8 cellular contexts compared by ENCODE assay signal in the genomic region with DNA sequence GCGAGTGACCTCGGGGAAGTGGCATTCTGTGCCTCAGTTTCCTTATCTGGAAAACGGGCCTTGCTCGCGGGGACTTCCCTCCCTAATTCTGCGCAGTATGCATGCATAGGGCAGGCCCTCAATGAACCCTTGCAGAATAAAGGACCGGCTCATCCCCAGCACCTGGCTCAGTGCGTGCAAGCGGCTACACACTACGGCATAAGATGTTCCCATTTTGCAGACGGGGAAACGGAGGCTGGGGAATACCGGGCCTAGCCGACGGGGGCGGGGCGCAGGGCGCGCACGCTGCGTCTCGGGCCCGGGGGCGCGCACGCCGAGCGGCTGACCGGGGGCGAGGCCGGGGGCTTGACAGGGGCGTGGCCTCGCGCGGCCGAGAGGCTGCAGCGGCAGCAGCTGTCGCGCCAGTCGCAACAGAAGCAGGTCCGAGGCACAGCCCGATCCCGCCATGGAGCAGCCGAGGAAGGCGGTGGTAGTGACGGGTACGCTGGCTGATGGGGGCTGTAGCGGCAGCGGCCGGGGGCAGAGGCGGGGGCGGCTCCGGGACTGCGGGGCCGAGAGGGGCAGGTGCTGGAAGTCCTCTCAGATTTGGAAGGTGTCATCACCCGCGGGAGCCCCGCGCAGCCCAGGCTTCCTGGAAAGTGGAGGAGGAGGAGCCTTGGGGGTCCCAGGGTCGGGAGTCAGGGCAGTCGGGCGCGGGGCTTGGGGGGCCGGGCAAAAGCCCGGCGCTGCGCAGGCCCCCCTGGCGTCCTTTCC. TPM values are rescaled to one million over a fixed set of nuclear protein-coding genes. Genes with fewer than 3 reads are reported as not detected.
DNase-seq lines count a peak whose midpoint lies in the region; ATAC-seq, FAIRE-seq and TF ChIP-seq lines count a peak whose summit lies in the region.

A gene with protein sequence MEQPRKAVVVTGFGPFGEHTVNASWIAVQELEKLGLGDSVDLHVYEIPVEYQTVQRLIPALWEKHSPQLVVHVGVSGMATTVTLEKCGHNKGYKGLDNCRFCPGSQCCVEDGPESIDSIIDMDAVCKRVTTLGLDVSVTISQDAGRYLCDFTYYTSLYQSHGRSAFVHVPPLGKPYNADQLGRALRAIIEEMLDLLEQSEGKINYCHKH (plus strand): TSS at position 362 of the 753 bp plus-strand sequence. CDS start 84 bp downstream, at position 446.

- POLR2A ChIA-PET in RWPE1 (lab: Yijun Ruan, JAX; ENCODE audit: low non-redundant PET), result interaction anchor here (0.9 kb wide), 1 partner anchor 45 kb away, joined by 5 read pairs; the partner anchor contains the start of gene GDF15

- CTCF ChIA-PET in RWPE1 (lab: Yijun Ruan, JAX), result interaction anchor here (0.5 to 0.6 kb wide), 2 partner anchors 77 to 224 kb away, joined by 3 to 4 read pairs; no protein-coding TSS in a partner anchor

- H3K9ac ChIP-seq in neural cell (ENCODE audit: low read length) (peak within 1 kb of the TSS; percentile 77), subcutaneous abdominal adipose tissue (ENCODE audit: low read length in 5 of 5) (peak within 1 kb of the TSS; percentile 56 to 86 (median 80))

- H3K9me3 ChIP-seq in neural cell (ENCODE audit: low read length) (no peaks in the 10 kb centered on the region), subcutaneous abdominal adipose tissue (ENCODE audit: control insufficient read depth in 5 of 5, low read length in 5 of 5) (no peaks in the 10 kb centered on the region)

- H3K4me1 ChIP-seq in subcutaneous abdominal adipose tissue (ENCODE audit: control insufficient read depth in 5 of 5, insufficient read depth in 5 of 5, low read length in 5 of 5), result peaks cover 3 to 31% (median 20%) of the 10 kb centered on the region in 5 donors

- no peaks in the 10 kb centered on the region for H3K79me2 ChIP-seq in neural cell (replicated peaks; ENCODE audit: insufficient read depth, low read length)

- no peak for TF ChIP-seq CTCF in RWPE1 (conservative IDR thresholded peaks at IDR 0.05; ENCODE audit: low read depth)
- TF ChIP-seq CTCF in fibroblast of villous mesenchyme (IDR thresholded peaks at IDR 0.05; ENCODE audit: insufficient read depth, low read depth, low read length), result no peak
- TF ChIP-seq CTCF in neural cell (IDR thresholded peaks at IDR 0.05; ENCODE audit: poor library complexity, severe bottlenecking), result peak; percentile 28

- TF ChIP-seq RAD21 in neural cell (conservative IDR thresholded peaks at IDR 0.05), result no peak

- TF ChIP-seq EP300 in neural cell (conservative IDR thresholded peaks at IDR 0.05; ENCODE audit: poor library complexity, severe bottlenecking), result peak; percentile 46

- H3K27ac ChIP-seq in RWPE1 (peak within 1 kb of the TSS; percentile 61), neural cell (ENCODE audit: low read length) (no peak within 1 kb of the TSS), subcutaneous abdominal adipose tissue (ENCODE audit: low read depth, low read length) (peak within 1 kb of the TSS; percentile 69)

- H4K20me1 ChIP-seq in neural cell (ENCODE audit: insufficient read depth), result no peaks in the 10 kb centered on the region

- H3K36me3 ChIP-seq in neural cell (ENCODE audit: insufficient read depth, low read length) (no peaks in the 10 kb centered on the region), subcutaneous abdominal adipose tissue (ENCODE audit: control insufficient read depth in 5 of 5, insufficient read depth in 5 of 5, low read length in 5 of 5) (peaks cover 0 to 10% (median 0%) of the 10 kb centered on the region in 5 donors)

- ATAC-seq in HG03108 (IDR thresholded peaks at IDR 0.05; ENCODE audit: unreplicated experiment), result peak; percentile 45
- no peak for ATAC-seq in HG03135 (IDR thresholded peaks at IDR 0.05; ENCODE audit: unreplicated experiment)

- peak within 1 kb of the TSS; percentile 70 for H3K4me2 ChIP-seq in neural cell (ENCODE audit: low read length)

- H3K4me3 ChIP-seq in fibroblast of villous mesenchyme (ENCODE audit: low read depth, low read length) (peak within 1 kb of the TSS; percentile 79), neural cell (ENCODE audit: low read length) (peak within 1 kb of the TSS; percentile 88), subcutaneous abdominal adipose tissue (ENCODE audit: low read depth in 1 of 5, low read length in 5 of 5) (peak within 1 kb of the TSS; percentile 80 to 95 (median 87))

- H3K9me2 ChIP-seq in neural cell (ENCODE audit: insufficient read depth, low read length), result no peaks in the 10 kb centered on the region

- TF ChIP-seq POLR2A in GM12891 (IDR thresholded peaks at IDR 0.05; ENCODE audit: low read depth, low read length), result no peak

- H3F3A ChIP-seq in neural cell (ENCODE audit: insufficient read depth, low read length, poor library complexity, severe bottlenecking), result no peaks in the 10 kb centered on the region

- H2AFZ ChIP-seq in neural cell (ENCODE audit: low read depth, low read length), result peak within 1 kb of the TSS; percentile 69

- DNase-seq in GM12891 (ENCODE audit: insufficient read length, low spot score) (peak; percentile 87), RWPE1 (ENCODE audit: low spot score) (peak; percentile 67), fibroblast of villous mesenchyme (ENCODE audit: low read depth) (peak; percentile 40)
- peak; percentile 88 for DNase-seq in activated effector memory CD4-positive, alpha-beta T cell treated with anti-CD3 and anti-CD28 coated beads, Interleukin-2, amount 50 U/mL, for 16 hours

- peak; percentile 98 for FAIRE-seq in GM12891 (lab: Jason Lieb, UNC)

- no peaks in the 10 kb centered on the region for H3K27me3 ChIP-seq in neural cell (ENCODE audit: insufficient read depth, low read depth, low read length)
- H3K27me3 ChIP-seq in subcutaneous abdominal adipose tissue (ENCODE audit: control insufficient read depth in 5 of 5, insufficient read depth in 4 of 5, low read length in 5 of 5), result no peaks in the 10 kb centered on the region

TF ChIP-seq in GM12891, 5 proteins besides CTCF, POLR2A, EP300 and RAD21:
- no peak for TF ChIP-seq TAF1 (IDR thresholded peaks at IDR 0.05; ENCODE audit: low read depth, low read length)
- TF ChIP-seq POLR2AphosphoS5 (IDR thresholded peaks at IDR 0.05; ENCODE audit: low read depth, low read length), result no peak
- no peak for TF ChIP-seq POU2F2 (IDR thresholded peaks at IDR 0.05; ENCODE audit: low read depth, low read length)
- no peak for TF ChIP-seq SPI1 (IDR thresholded peaks at IDR 0.05; ENCODE audit: low read depth, low read length)
- no peak for TF ChIP-seq PAX5 (IDR thresholded peaks at IDR 0.05; ENCODE audit: insufficient read depth, low read length, severe bottlenecking)

TF ChIP-seq in neural cell, 6 proteins besides CTCF, POLR2A, EP300 and RAD21:
- TF ChIP-seq SMC3 (conservative IDR thresholded peaks at IDR 0.05; ENCODE audit: poor library complexity) (peak; percentile 27), MXI1 (conservative IDR thresholded peaks at IDR 0.05; ENCODE audit: poor library complexity, severe bottlenecking) (peak; percentile 51), TAF1 (IDR thresholded peaks at IDR 0.05; ENCODE audit: low read depth) (peak; percentile 34), POLR2AphosphoS5 (IDR thresholded peaks at IDR 0.05) (peak; percentile 70), REST (IDR thresholded peaks at IDR 0.05; ENCODE audit: borderline replicate concordance) (no peak)
TF ChIP-seq in neural cell: peak in this region for 4.

RNA-seq across cellular contexts. Expression of the gene that starts here (rescaled TPM):
- 22.1 TPM for polyA plus RNA-seq in GM12891 (2012; ENCODE audit: low read depth, missing spikeins)
- total RNA-seq in fibroblast of villous mesenchyme, result 24.8 and 29.8 TPM in 2 replicates
- 5.9 and 10.9 TPM in 2 replicates for polyA plus RNA-seq in neural cell
- polyA minus RNA-seq in neural cell, result 14.1 and 16.6 TPM in 2 replicates
